ENCODE assay signal across 1 cellular context in the genomic region with DNA sequence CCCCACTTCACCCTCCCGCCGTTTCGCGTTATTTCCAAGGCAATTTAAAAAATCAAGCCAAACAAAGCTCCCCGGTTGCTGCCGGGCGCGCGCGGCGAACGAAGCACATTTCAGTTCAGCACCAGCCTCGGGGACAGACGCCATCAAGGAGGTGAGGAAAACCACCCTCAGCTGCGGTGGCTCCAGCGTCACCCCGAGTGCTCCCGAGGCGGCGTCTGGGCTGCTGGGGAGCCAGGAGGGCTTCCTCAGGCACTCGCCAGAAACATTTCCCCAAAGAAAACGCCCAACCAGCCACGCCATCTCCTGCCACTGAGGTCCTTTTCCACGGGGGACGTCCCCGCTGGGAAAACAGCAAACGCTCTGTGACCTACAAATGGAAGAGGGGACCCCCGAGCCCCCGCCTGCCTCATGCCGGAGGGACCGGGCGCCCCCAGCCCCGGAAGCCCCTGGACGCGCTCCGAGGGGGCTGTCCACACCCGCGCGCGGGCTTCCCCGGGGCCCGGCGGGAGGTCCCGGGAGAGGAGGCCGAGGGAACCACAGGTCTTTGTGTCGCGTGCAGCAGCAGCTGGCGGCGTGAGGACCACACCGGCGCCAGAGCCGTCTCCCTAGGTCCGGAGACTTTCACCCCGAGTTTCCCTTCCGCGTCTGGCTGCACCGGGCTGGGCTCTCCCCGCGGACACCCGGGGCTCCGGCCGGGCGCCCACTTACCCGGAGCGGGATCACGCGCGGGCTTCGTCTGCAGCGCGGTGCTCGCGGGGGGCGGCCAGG.
A peak's percentile ranks its signal among the peaks of the same experiment; 100 is the strongest.
TF ChIP-seq lines count a peak whose summit lies in the region.

No MANE protein-coding gene starts in this region.

TF ChIP-seq in SK-N-SH, 30 proteins besides CTCF, POLR2A, EP300 and RAD21 (continued from another document):
- TF ChIP-seq NFIC (IDR thresholded peaks at IDR 0.05; ENCODE audit: borderline replicate concordance), result no peak
- no peak for TF ChIP-seq TCF12 (IDR thresholded peaks at IDR 0.05)
- no peak for TF ChIP-seq RCOR1 (IDR thresholded peaks at IDR 0.05; ENCODE audit: low read length)
- TF ChIP-seq, protein P1, sequence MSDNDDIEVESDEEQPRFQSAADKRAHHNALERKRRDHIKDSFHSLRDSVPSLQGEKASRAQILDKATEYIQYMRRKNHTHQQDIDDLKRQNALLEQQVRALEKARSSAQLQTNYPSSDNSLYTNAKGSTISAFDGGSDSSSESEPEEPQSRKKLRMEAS (IDR thresholded peaks at IDR 0.05; ENCODE audit: low read depth), result peak; percentile 34; the same call in 1 of the 2 replicates
- 0 out of 2 replicates have a peak, but pooled peaks have one; percentile 12 for TF ChIP-seq FOXJ3 (CRISPR knock-in tag; IDR thresholded peaks at IDR 0.05)
- TF ChIP-seq TAF1 (IDR thresholded peaks at IDR 0.05; ENCODE audit: borderline replicate concordance, low read depth, low read length), result no peak
- TF ChIP-seq MXI1 (IDR thresholded peaks at IDR 0.05; ENCODE audit: low read depth, low read length), result no peak
- TF ChIP-seq ELF1 (IDR thresholded peaks at IDR 0.05), result no peak
- TF ChIP-seq, protein P2, sequence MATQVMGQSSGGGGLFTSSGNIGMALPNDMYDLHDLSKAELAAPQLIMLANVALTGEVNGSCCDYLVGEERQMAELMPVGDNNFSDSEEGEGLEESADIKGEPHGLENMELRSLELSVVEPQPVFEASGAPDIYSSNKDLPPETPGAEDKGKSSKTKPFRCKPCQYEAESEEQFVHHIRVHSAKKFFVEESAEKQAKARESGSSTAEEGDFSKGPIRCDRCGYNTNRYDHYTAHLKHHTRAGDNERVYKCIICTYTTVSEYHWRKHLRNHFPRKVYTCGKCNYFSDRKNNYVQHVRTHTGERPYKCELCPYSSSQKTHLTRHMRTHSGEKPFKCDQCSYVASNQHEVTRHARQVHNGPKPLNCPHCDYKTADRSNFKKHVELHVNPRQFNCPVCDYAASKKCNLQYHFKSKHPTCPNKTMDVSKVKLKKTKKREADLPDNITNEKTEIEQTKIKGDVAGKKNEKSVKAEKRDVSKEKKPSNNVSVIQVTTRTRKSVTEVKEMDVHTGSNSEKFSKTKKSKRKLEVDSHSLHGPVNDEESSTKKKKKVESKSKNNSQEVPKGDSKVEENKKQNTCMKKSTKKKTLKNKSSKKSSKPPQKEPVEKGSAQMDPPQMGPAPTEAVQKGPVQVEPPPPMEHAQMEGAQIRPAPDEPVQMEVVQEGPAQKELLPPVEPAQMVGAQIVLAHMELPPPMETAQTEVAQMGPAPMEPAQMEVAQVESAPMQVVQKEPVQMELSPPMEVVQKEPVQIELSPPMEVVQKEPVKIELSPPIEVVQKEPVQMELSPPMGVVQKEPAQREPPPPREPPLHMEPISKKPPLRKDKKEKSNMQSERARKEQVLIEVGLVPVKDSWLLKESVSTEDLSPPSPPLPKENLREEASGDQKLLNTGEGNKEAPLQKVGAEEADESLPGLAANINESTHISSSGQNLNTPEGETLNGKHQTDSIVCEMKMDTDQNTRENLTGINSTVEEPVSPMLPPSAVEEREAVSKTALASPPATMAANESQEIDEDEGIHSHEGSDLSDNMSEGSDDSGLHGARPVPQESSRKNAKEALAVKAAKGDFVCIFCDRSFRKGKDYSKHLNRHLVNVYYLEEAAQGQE (IDR thresholded peaks at IDR 0.05; ENCODE audit: low read depth, low read length), result peak; percentile 98
- TF ChIP-seq, protein P3, sequence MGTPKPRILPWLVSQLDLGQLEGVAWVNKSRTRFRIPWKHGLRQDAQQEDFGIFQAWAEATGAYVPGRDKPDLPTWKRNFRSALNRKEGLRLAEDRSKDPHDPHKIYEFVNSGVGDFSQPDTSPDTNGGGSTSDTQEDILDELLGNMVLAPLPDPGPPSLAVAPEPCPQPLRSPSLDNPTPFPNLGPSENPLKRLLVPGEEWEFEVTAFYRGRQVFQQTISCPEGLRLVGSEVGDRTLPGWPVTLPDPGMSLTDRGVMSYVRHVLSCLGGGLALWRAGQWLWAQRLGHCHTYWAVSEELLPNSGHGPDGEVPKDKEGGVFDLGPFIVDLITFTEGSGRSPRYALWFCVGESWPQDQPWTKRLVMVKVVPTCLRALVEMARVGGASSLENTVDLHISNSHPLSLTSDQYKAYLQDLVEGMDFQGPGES (IDR thresholded peaks at IDR 0.05; ENCODE audit: low read depth, low read length), result no peak
TF ChIP-seq in SK-N-SH: peak in this region for 4.
